In the genomic region with DNA sequence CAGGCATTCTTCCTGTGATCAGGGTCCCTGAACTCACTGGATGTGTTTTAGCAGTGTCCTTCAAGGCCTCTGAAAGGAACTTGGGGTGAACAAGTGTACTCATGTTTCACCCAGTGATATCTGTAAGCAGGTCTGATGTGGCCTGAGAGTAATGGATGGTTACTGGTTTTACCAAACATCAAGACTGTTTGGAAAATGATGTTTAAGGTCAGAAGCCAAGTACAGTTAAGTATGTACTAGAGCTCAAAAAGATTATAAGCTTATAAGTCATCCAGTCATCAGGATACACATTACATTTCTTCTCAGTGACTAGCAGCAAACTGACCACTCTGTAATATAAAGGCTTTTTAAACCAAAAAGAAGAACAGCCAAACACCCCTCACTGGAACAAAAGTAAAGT, we compare ENCODE assay signal across 19 cellular contexts.
A peak's percentile ranks its signal among the peaks of the same experiment; 100 is the strongest.
DNase-seq lines count a peak whose midpoint lies in the region; ATAC-seq and TF ChIP-seq lines count a peak whose summit lies in the region.
"Had no signal": no experiment of that assay in that cellular context is flagged by ENCODE, and none has a peak within 500 bp of the region (broad histone marks: within the 10 kb centered on the region; RNA-seq: fewer than 3 reads in every experiment).

No MANE protein-coding gene starts in this region.

- no peak overlapping the region for H3K4me3 Mint-ChIP-seq in activated T-cell treated with anti-CD3 and anti-CD28 coated beads, Interleukin-2, amount 50 U/mL, for 24 hours
- H3K4me3 Mint-ChIP-seq: IgD-negative memory B cell had no signal

- H3K4me1 Mint-ChIP-seq in activated T-cell treated with anti-CD3 and anti-CD28 coated beads, Interleukin-2, amount 50 U/mL, for 24 hours (ENCODE audit: low read depth) = no peaks in the 10 kb centered on the region
- H3K4me1 Mint-ChIP-seq: IgD-negative memory B cell had no signal

- H3K4me2 ChIP-seq in hepatocyte = no peak overlapping the region
- H3K4me2 ChIP-seq: PC-9 had no signal

- H3K27me3 Mint-ChIP-seq in activated T-cell treated with anti-CD3 and anti-CD28 coated beads, Interleukin-2, amount 50 U/mL, for 24 hours = no peaks in the 10 kb centered on the region
- H3K27me3 Mint-ChIP-seq: IgD-negative memory B cell had no signal

- peak; percentile 38 for DNase-seq in AG04449 (ENCODE audit: low read depth, low spot score)
- peak; percentile 88 for DNase-seq in HCEC 1CT
- DNase-seq in astrocyte of the spinal cord (ENCODE audit: low read depth, low spot score) = peak; percentile 47
- no peak for DNase-seq in hepatocyte (ENCODE audit: low spot score)
- DNase-seq in activated T-cell treated with anti-CD3 and anti-CD28 coated beads, Interleukin-2, amount 50 U/mL, for 24 hours = no peak
- DNase-seq in HEK293T (ENCODE audit: extremely low spot score) = no peak
- no peak for DNase-seq in EL
- DNase-seq: 8988T, C1 segment of cervical spinal cord, DND-41, Kasumi-1, NCI-H1105, NCI-H1694, NCI-H446 treated with DMSO at 0.1 percent for 48 hours, NCI-H774, PC-9, SJCRH30 had no signal

- no peaks in the 10 kb centered on the region for H4K20me1 ChIP-seq in hepatocyte (ENCODE audit: insufficient read depth, poor library complexity, severe bottlenecking)

- no peaks in the 10 kb centered on the region for H3K79me2 ChIP-seq in hepatocyte

- no peak for ATAC-seq in HG03342 (IDR thresholded peaks at IDR 0.05; ENCODE audit: unreplicated experiment)

- H3K36me3 Mint-ChIP-seq in activated T-cell treated with anti-CD3 and anti-CD28 coated beads, Interleukin-2, amount 50 U/mL, for 24 hours (ENCODE audit: low read depth) = no peaks in the 10 kb centered on the region
- H3K36me3 Mint-ChIP-seq: IgD-negative memory B cell had no signal

- in situ Hi-C loops in astrocyte of the spinal cord (cut with HindIII; ENCODE audit: low sequenced_read_pairs) = no loop called here

- no peaks in the 10 kb centered on the region for H3K9me2 ChIP-seq in hepatocyte (replicated peaks; ENCODE audit: insufficient read depth)

- H3K36me3 ChIP-seq in hepatocyte (replicated peaks; ENCODE audit: insufficient read depth, low read depth) = no peaks in the 10 kb centered on the region
- H3K36me3 ChIP-seq: SJCRH30 had no signal

- no peaks in the 10 kb centered on the region for H3K9me3 ChIP-seq in hepatocyte (ENCODE audit: low read depth)
- H3K9me3 ChIP-seq: SJCRH30 had no signal

- H3K27ac Mint-ChIP-seq in activated T-cell treated with anti-CD3 and anti-CD28 coated beads, Interleukin-2, amount 50 U/mL, for 24 hours = no peak overlapping the region

- H3K4me3 ChIP-seq in AG04449 (ENCODE audit: low read depth, low read length) = no peak overlapping the region
- no peak overlapping the region for H3K4me3 ChIP-seq in astrocyte of the spinal cord (ENCODE audit: low read depth, low read length)
- no peak overlapping the region for H3K4me3 ChIP-seq in hepatocyte
- H3K4me3 ChIP-seq: PC-9, SJCRH30 had no signal

- H3K4me1 ChIP-seq in hepatocyte (ENCODE audit: insufficient read depth) = no peaks in the 10 kb centered on the region
- H3K4me1 ChIP-seq: SJCRH30 had no signal

- H2AFZ ChIP-seq in hepatocyte = no peak overlapping the region
- H2AFZ ChIP-seq: PC-9 had no signal

- TF ChIP-seq CTCF in AG04449 (IDR thresholded peaks at IDR 0.05; ENCODE audit: insufficient read depth, low read length, missing control alignments) (no peak), astrocyte of the spinal cord (IDR thresholded peaks at IDR 0.05; ENCODE audit: low read depth, low read length) (no peak), hepatocyte (IDR thresholded peaks at IDR 0.05; ENCODE audit: poor library complexity) (no peak)

- no peaks in the 10 kb centered on the region for H3K27me3 ChIP-seq in hepatocyte
- H3K27me3 ChIP-seq: SJCRH30 had no signal

- CTCF ChIA-PET in AG04449 (lab: Yijun Ruan, JAX) (no interaction called here), HEK293T (lab: Yijun Ruan, JAX) (no interaction called here)

- POLR2A ChIA-PET in AG04449 (lab: Yijun Ruan, JAX) (interaction anchor here (0.7 kb wide), 1 partner anchor 1360 kb away, joined by 3 read pairs; no protein-coding TSS in a partner anchor), HEK293T (lab: Yijun Ruan, JAX) (no interaction called here)

- peak overlapping the region; percentile 5 for H3K27ac ChIP-seq in hepatocyte
- H3K27ac ChIP-seq: PC-9, SJCRH30 had no signal

- peaks cover 2% of the 10 kb centered on the region for H3K9me3 Mint-ChIP-seq in activated T-cell treated with anti-CD3 and anti-CD28 coated beads, Interleukin-2, amount 50 U/mL, for 24 hours

TF ChIP-seq in HEK293T, 16 proteins besides CTCF, POLR2A, EP300 and RAD21:
- TF ChIP-seq SUZ12 (IDR thresholded peaks at IDR 0.05) (no peak), LEF1 (IDR thresholded peaks at IDR 0.05; ENCODE audit: borderline replicate concordance) (no peak), ZNF384 (IDR thresholded peaks at IDR 0.05) (no peak), ARNT (IDR thresholded peaks at IDR 0.05) (no peak), FOXK2 (IDR thresholded peaks at IDR 0.05) (no peak), NFRKB (IDR thresholded peaks at IDR 0.05) (no peak), HDGF (IDR thresholded peaks at IDR 0.05; ENCODE audit: borderline replicate concordance) (no peak), CTBP1 (IDR thresholded peaks at IDR 0.05; ENCODE audit: borderline replicate concordance) (no peak), SP1 (IDR thresholded peaks at IDR 0.05) (no peak), TARDBP (IDR thresholded peaks at IDR 0.05) (no peak), FOXA1 (IDR thresholded peaks at IDR 0.05) (no peak), FOXM1 (IDR thresholded peaks at IDR 0.05; ENCODE audit: borderline replicate concordance) (no peak)
- TF ChIP-seq, protein P1, sequence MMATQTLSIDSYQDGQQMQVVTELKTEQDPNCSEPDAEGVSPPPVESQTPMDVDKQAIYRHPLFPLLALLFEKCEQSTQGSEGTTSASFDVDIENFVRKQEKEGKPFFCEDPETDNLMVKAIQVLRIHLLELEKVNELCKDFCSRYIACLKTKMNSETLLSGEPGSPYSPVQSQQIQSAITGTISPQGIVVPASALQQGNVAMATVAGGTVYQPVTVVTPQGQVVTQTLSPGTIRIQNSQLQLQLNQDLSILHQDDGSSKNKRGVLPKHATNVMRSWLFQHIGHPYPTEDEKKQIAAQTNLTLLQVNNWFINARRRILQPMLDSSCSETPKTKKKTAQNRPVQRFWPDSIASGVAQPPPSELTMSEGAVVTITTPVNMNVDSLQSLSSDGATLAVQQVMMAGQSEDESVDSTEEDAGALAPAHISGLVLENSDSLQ (IDR thresholded peaks at IDR 0.05) = no peak

Comparison
In these comparisons a context has a peak if more than half of its experiments do, and no peak if none do; other contexts are left out.
1. DNase-seq: peak in AG04449 (single experiment), HCEC 1CT (single experiment) and astrocyte of the spinal cord (single experiment); none in hepatocyte (single experiment), activated T-cell treated with anti-CD3 and anti-CD28 coated beads, Interleukin-2, amount 50 U/mL, for 24 hours (single experiment), HEK293T (single experiment) and EL (single experiment).